Comparison of ENCODE assay signal across 8 cellular contexts in genomic region chr1:226060976-226061792, GRCh38. TPM values are rescaled to one million over a fixed set of nuclear protein-coding genes. Genes with fewer than 3 reads are reported as not detected.
DNase-seq lines count a peak whose midpoint lies in the region; ATAC-seq, FAIRE-seq and TF ChIP-seq lines count a peak whose summit lies in the region.

No MANE protein-coding gene starts in this region.

- TF ChIP-seq CTCF in epithelial cell of proximal tubule (conservative IDR thresholded peaks at IDR 0.05; ENCODE audit: low read depth, low read length) = no peak
- no peak for TF ChIP-seq CTCF in pancreas (IDR thresholded peaks at IDR 0.05)

- WGBS in pancreas, 2 donors = 4% methylated on average over 19 of the region's 19 CpGs

- peak overlapping the region; percentile 73 for H3K27ac Mint-ChIP-seq in activated CD4-positive, alpha-beta T cell treated with anti-CD3 and anti-CD28 coated beads, Interleukin-2, amount 10 ng/mL, durations not matched to agents 24 days and 14 days

- intact Hi-C loops in activated CD4-positive, alpha-beta T cell treated with anti-CD3 and anti-CD28 coated beads, Interleukin-2, amount 10 ng/mL, durations not matched to agents 24 days and 14 days (cut with micrococcal nuclease) = no loop called here
- intact Hi-C loops in pancreas (cut with DNase I) = no loop called here
- intact Hi-C loops in sciatic nerve (cut with DNase I) = no loop called here

- H3K36me3 Mint-ChIP-seq in activated CD4-positive, alpha-beta T cell treated with anti-CD3 and anti-CD28 coated beads, Interleukin-2, amount 10 ng/mL, durations not matched to agents 24 days and 14 days (ENCODE audit: low read depth) = peaks cover 33% of the 10 kb centered on the region

- no peaks in the 10 kb centered on the region for H3K27me3 Mint-ChIP-seq in activated CD4-positive, alpha-beta T cell treated with anti-CD3 and anti-CD28 coated beads, Interleukin-2, amount 10 ng/mL, durations not matched to agents 24 days and 14 days

- H3K4me1 Mint-ChIP-seq in activated CD4-positive, alpha-beta T cell treated with anti-CD3 and anti-CD28 coated beads, Interleukin-2, amount 10 ng/mL, durations not matched to agents 24 days and 14 days = peaks cover 21% of the 10 kb centered on the region

- H3K27me3 ChIP-seq in pancreas = no peaks in the 10 kb centered on the region

- no peak for ATAC-seq in pancreas
- no peak for ATAC-seq in sciatic nerve
- no peak for ATAC-seq in HG03108 (IDR thresholded peaks at IDR 0.05; ENCODE audit: unreplicated experiment)

- FAIRE-seq in pancreas (lab: Jason Lieb, UNC) = no peak

- peak overlapping the region; percentile 83 for H3K4me3 Mint-ChIP-seq in activated CD4-positive, alpha-beta T cell treated with anti-CD3 and anti-CD28 coated beads, Interleukin-2, amount 10 ng/mL, durations not matched to agents 24 days and 14 days

- peaks cover 13 to 14% (median 14%) of the 10 kb centered on the region in 3 donors for H3K4me1 ChIP-seq in pancreas

- in situ Hi-C loops in ACHN (cut with HindIII; ENCODE audit: low pct_ligation_motif_present, low pct_unique_long_range_greater_than_20kb, low sequenced_read_pairs) = no loop called here

- no peak for DNase-seq in activated CD4-positive, alpha-beta T cell treated with anti-CD3 and anti-CD28 coated beads, Interleukin-2, amount 10 ng/mL, durations not matched to agents 24 days and 14 days
- no peak for DNase-seq in activated CD4-positive, alpha-beta T cell treated with anti-CD3 and anti-CD28 coated beads for 1 hour
- DNase-seq in SHP77 (lab: John Stamatoyannopoulos, UW) = peak; percentile 28 to 35
- no peak for DNase-seq in epithelial cell of proximal tubule (ENCODE audit: low read depth)
- no peak for DNase-seq in pancreas
- no peak for DNase-seq in ACHN
- DNase-seq in sciatic nerve (ENCODE audit: low spot score) = no peak

- peaks cover 0 to 6% (median 0%) of the 10 kb centered on the region in 3 donors for H3K36me3 ChIP-seq in pancreas

- peak overlapping the region; percentile 64 for H3K4me3 ChIP-seq in epithelial cell of proximal tubule (ENCODE audit: low read depth, low read length)
- H3K4me3 ChIP-seq in pancreas = peak overlapping the region; percentile 75 to 85 (median 80)

- peak overlapping the region; percentile 95 to 100 (median 98) for H3K27ac ChIP-seq in pancreas

- no peaks in the 10 kb centered on the region for H3K9me3 Mint-ChIP-seq in activated CD4-positive, alpha-beta T cell treated with anti-CD3 and anti-CD28 coated beads, Interleukin-2, amount 10 ng/mL, durations not matched to agents 24 days and 14 days

- no peaks in the 10 kb centered on the region for H3K9me3 ChIP-seq in pancreas

RNA-seq across cellular contexts. Expression of gene H3-3A, which starts 1.3 kb away (rescaled TPM):
- total RNA-seq in activated CD4-positive, alpha-beta T cell treated with anti-CD3 and anti-CD28 coated beads, Interleukin-2, amount 10 ng/mL, durations not matched to agents 24 days and 14 days = 390 and 391 TPM in 2 replicates
- 464 and 548 TPM in 2 replicates for total RNA-seq in epithelial cell of proximal tubule
- total RNA-seq in pancreas = 100 to 1,000 TPM; 122 to 302 (median 193) TPM
- 100 to 1,000 TPM; 329 to 427 TPM for polyA plus RNA-seq in pancreas
- 314 TPM for total RNA-seq in sciatic nerve

Comparison
In these comparisons a context has a peak if more than half of its experiments do, and no peak if none do; other contexts are left out.
1. DNase-seq: peak in SHP77 (2 of 2); none in activated CD4-positive, alpha-beta T cell treated with anti-CD3 and anti-CD28 coated beads, Interleukin-2, amount 10 ng/mL, durations not matched to agents 24 days and 14 days (single experiment), activated CD4-positive, alpha-beta T cell treated with anti-CD3 and anti-CD28 coated beads for 1 hour (single experiment), epithelial cell of proximal tubule (single experiment), pancreas (0 of 6), ACHN (single experiment) and sciatic nerve (single experiment).